Comparison of ENCODE assay signal across 25 cellular contexts in genomic region chr20:63747622-63748355, GRCh38. TPM values are rescaled to one million over a fixed set of nuclear protein-coding genes. Genes with fewer than 3 reads are reported as not detected.
A peak's percentile ranks its signal among the peaks of the same experiment; 100 is the strongest.
DNase-seq lines count a peak whose midpoint lies in the region; TF ChIP-seq lines count a peak whose summit lies in the region.
"Had no signal": no experiment of that assay in that cellular context is flagged by ENCODE, and none has a peak within 500 bp of the region (broad histone marks: within the 10 kb centered on the region; RNA-seq: fewer than 3 reads in every experiment).

No MANE protein-coding gene starts in this region.

- no peaks in the 10 kb centered on the region for H3K9me3 Mint-ChIP-seq in neural progenitor cell
- H3K9me3 Mint-ChIP-seq: activated naive CD8-positive, alpha-beta T cell treated with anti-CD3 and anti-CD28 coated beads, Interleukin-2, amount 50 U/mL, for 24 hours; activated T-helper 1 cell treated with anti-CD3 and anti-CD28 coated beads, Interleukin-12 subunit alpha, Interleukin-12 subunit beta, Interleukin-2, Interleukin-4 antibody, amounts not matched to agents 30 ng/mL and 10 ng/mL and 1 ng/mL, durations not matched to agents 14 hours and 24 hours and 36 hours had no signal

- H3K36me3 ChIP-seq in hepatocyte (replicated peaks; ENCODE audit: insufficient read depth, low read depth) (no peaks in the 10 kb centered on the region), neural progenitor cell (no peaks in the 10 kb centered on the region)
- H3K36me3 ChIP-seq: brain microvascular endothelial cell had no signal

- H3K4me1 ChIP-seq in hepatocyte (ENCODE audit: insufficient read depth), result no peaks in the 10 kb centered on the region
- no peaks in the 10 kb centered on the region for H3K4me1 ChIP-seq in neural progenitor cell
- H3K4me1 ChIP-seq: parathyroid adenoma, SJSA1 had no signal

- H3K9ac ChIP-seq in neural progenitor cell, result no peak overlapping the region
- H3K9ac ChIP-seq: parathyroid adenoma had no signal

- DNase-seq in NCI-H2107 treated with DMSO at 0.1 percent for 48 hours (lab: John Stamatoyannopoulos, UW; ENCODE audit: unreplicated experiment) (peak; percentile 23), NCI-H2107 (lab: John Stamatoyannopoulos, UW) (no peak), D341Med (ENCODE audit: low spot score) (peak; percentile 43), RWPE1 (ENCODE audit: low spot score) (no peak), hepatocyte (ENCODE audit: low spot score) (peak; percentile 4), SKM-1 treated with dmso at 0.1 percent for 144 hours (lab: John Stamatoyannopoulos, UW; ENCODE audit: unreplicated experiment) (no peak), neural progenitor cell (ENCODE audit: low spot score) (no peak)
- DNase-seq in activated naive CD4-positive, alpha-beta T cell treated with anti-CD3 and anti-CD28 coated beads, Interleukin-2, amount 50 U/mL, for 16 hours, result no peak
- DNase-seq: activated naive CD8-positive, alpha-beta T cell treated with anti-CD3 and anti-CD28 coated beads, Interleukin-2, amount 50 U/mL, for 24 hours; brain microvascular endothelial cell; C1 segment of cervical spinal cord; cortex of kidney; hippocampal formation; islet precursor cell; KG1; MV-4-11; NCI-H2029; NCI-H524 treated with DMSO at 0.1 percent for 48 hours; stimulated activated CD4-positive, alpha-beta T cell treated with anti-CD3 and anti-CD28 coated beads, Interleukin-2, amount 100 ng/mL, for 24 hours; stomach; T1000; trophoblast cell had no signal

- H3K9me3 ChIP-seq in hepatocyte (ENCODE audit: low read depth) (no peaks in the 10 kb centered on the region), neural progenitor cell (ENCODE audit: low read depth) (no peaks in the 10 kb centered on the region)
- H3K9me3 ChIP-seq: SJSA1, stomach had no signal

- H3K4me1 Mint-ChIP-seq in neural progenitor cell, result peaks cover 8% of the 10 kb centered on the region

- H2AFZ ChIP-seq in hepatocyte (no peak overlapping the region), neural progenitor cell (replicated peaks) (no peak overlapping the region)
- H2AFZ ChIP-seq: parathyroid adenoma had no signal

- no peak overlapping the region for H3K4me3 ChIP-seq in hepatocyte
- H3K4me3 ChIP-seq in neural progenitor cell, result no peak overlapping the region
- H3K4me3 ChIP-seq: SJSA1, stomach had no signal

- H3K27ac ChIP-seq in RWPE1, result 0 out of 2 replicates have a peak overlapping the region, but pooled peaks have one; percentile 7
- H3K27ac ChIP-seq in hepatocyte, result no peak overlapping the region
- H3K27ac ChIP-seq in neural progenitor cell, result no peak overlapping the region
- H3K27ac ChIP-seq: brain microvascular endothelial cell, parathyroid adenoma, SJSA1, stomach had no signal

- H3K27me3 Mint-ChIP-seq in neural progenitor cell (ENCODE audit: insufficient read depth, low read depth), result peaks cover 9% of the 10 kb centered on the region
- H3K27me3 Mint-ChIP-seq: activated naive CD8-positive, alpha-beta T cell treated with anti-CD3 and anti-CD28 coated beads, Interleukin-2, amount 50 U/mL, for 24 hours had no signal

- CTCF ChIA-PET in RWPE1 (lab: Yijun Ruan, JAX), result interaction anchor here (0.5 to 1.2 kb wide), 3 partner anchors 28 to 48 kb away, joined by 3 to 4 read pairs (median 3); no protein-coding TSS in a partner anchor

- H3K9me2 ChIP-seq in hepatocyte (replicated peaks; ENCODE audit: insufficient read depth), result no peaks in the 10 kb centered on the region

- H3K27ac Mint-ChIP-seq in neural progenitor cell, result no peak overlapping the region
- H3K27ac Mint-ChIP-seq: activated naive CD8-positive, alpha-beta T cell treated with anti-CD3 and anti-CD28 coated beads, Interleukin-2, amount 50 U/mL, for 24 hours; activated T-helper 1 cell treated with anti-CD3 and anti-CD28 coated beads, Interleukin-12 subunit alpha, Interleukin-12 subunit beta, Interleukin-2, Interleukin-4 antibody, amounts not matched to agents 30 ng/mL and 10 ng/mL and 1 ng/mL, durations not matched to agents 14 hours and 24 hours and 36 hours had no signal

- no peak for TF ChIP-seq CTCF in RWPE1 (conservative IDR thresholded peaks at IDR 0.05; ENCODE audit: low read depth)
- TF ChIP-seq CTCF in hepatocyte (IDR thresholded peaks at IDR 0.05; ENCODE audit: poor library complexity), result no peak
- TF ChIP-seq CTCF in neural progenitor cell (IDR thresholded peaks at IDR 0.05), result no peak

- POLR2A ChIA-PET in RWPE1 (lab: Yijun Ruan, JAX; ENCODE audit: low non-redundant PET), result no interaction called here

- peaks cover 13% of the 10 kb centered on the region for H3F3A ChIP-seq in neural progenitor cell (ENCODE audit: low read depth)

- WGBS in hepatocyte (ENCODE audit: low lambda C conversion rate, missing lambda C conversion rate), result 85% methylated on average over 17 of the region's 20 CpGs

- H3K4me2 ChIP-seq in hepatocyte (no peak overlapping the region), neural progenitor cell (no peak overlapping the region)

- H3K36me3 Mint-ChIP-seq in neural progenitor cell, result peaks cover 4% of the 10 kb centered on the region

- no peaks in the 10 kb centered on the region for H3K27me3 ChIP-seq in hepatocyte
- H3K27me3 ChIP-seq in neural progenitor cell, result no peaks in the 10 kb centered on the region
- H3K27me3 ChIP-seq: brain microvascular endothelial cell, SJSA1, stomach had no signal

- H4K20me1 ChIP-seq in hepatocyte (ENCODE audit: insufficient read depth, poor library complexity, severe bottlenecking) (no peaks in the 10 kb centered on the region), neural progenitor cell (ENCODE audit: low read depth) (no peaks in the 10 kb centered on the region)

- no peak overlapping the region for H3K4me3 Mint-ChIP-seq in neural progenitor cell
- H3K4me3 Mint-ChIP-seq: activated naive CD8-positive, alpha-beta T cell treated with anti-CD3 and anti-CD28 coated beads, Interleukin-2, amount 50 U/mL, for 24 hours; activated T-helper 1 cell treated with anti-CD3 and anti-CD28 coated beads, Interleukin-12 subunit alpha, Interleukin-12 subunit beta, Interleukin-2, Interleukin-4 antibody, amounts not matched to agents 30 ng/mL and 10 ng/mL and 1 ng/mL, durations not matched to agents 14 hours and 24 hours and 36 hours had no signal

- H3K79me2 ChIP-seq in hepatocyte (no peaks in the 10 kb centered on the region), neural progenitor cell (ENCODE audit: low read depth) (no peaks in the 10 kb centered on the region)
- H3K79me2 ChIP-seq: parathyroid adenoma had no signal

RNA-seq across cellular contexts. Expression of gene SLC2A4RG, which starts 8.2 kb away (rescaled TPM):
- total RNA-seq in hepatocyte (43.9 and 59.4 TPM in 2 replicates), neural progenitor cell (ENCODE audit: low replicate concordance) (12.0 and 58.0 TPM in 2 replicates)
- 50.4 and 53.6 TPM in 2 replicates for polyA plus RNA-seq in hepatocyte

RNA-seq across cellular contexts. Expression of gene LIME1, which starts 11.3 kb away (rescaled TPM):
- total RNA-seq in hepatocyte, result 6.6 and 11.7 TPM in 2 replicates
- polyA plus RNA-seq in hepatocyte, result 20.2 and 20.7 TPM in 2 replicates
- total RNA-seq in neural progenitor cell (ENCODE audit: low replicate concordance), result 0.47 and 10.9 TPM in 2 replicates

RNA-seq across cellular contexts. Expression of gene ZGPAT, which starts 40.0 kb away (rescaled TPM):
- total RNA-seq in hepatocyte (18.6 and 21.5 TPM in 2 replicates), neural progenitor cell (ENCODE audit: low replicate concordance) (8.2 and 26.8 TPM in 2 replicates)
- polyA plus RNA-seq in hepatocyte, result 41.7 and 48.7 TPM in 2 replicates

RNA-seq across cellular contexts. Expression of gene ARFRP1, which starts 40.0 kb away (rescaled TPM):
- total RNA-seq in hepatocyte (24.0 and 31.5 TPM in 2 replicates), neural progenitor cell (ENCODE audit: low replicate concordance) (18.3 and 32.6 TPM in 2 replicates)
- polyA plus RNA-seq in hepatocyte, result 38.0 and 50.0 TPM in 2 replicates

RNA-seq across cellular contexts. Expression of gene TNFRSF6B, which starts 51.3 kb away (rescaled TPM):
- total RNA-seq in hepatocyte, result 0.97 and 3.3 TPM in 2 replicates
- polyA plus RNA-seq in hepatocyte, result 4.2 and 5.1 TPM in 2 replicates
- 0.25 TPM in 1 of 2 replicates, not detected in the other for total RNA-seq in neural progenitor cell (ENCODE audit: low replicate concordance)
- total RNA-seq: activated T-helper 1 cell treated with anti-CD3 and anti-CD28 coated beads, Interleukin-12 subunit alpha, Interleukin-12 subunit beta, Interleukin-2, Interleukin-4 antibody, amounts not matched to agents 30 ng/mL and 10 ng/mL and 1 ng/mL, durations not matched to agents 14 hours and 24 hours and 36 hours had no signal

Comparison
In these comparisons a context has a peak if more than half of its experiments do, and no peak if none do; other contexts are left out.
1. DNase-seq: peak in NCI-H2107 treated with DMSO at 0.1 percent for 48 hours (single experiment), D341Med (single experiment) and hepatocyte (single experiment); none in NCI-H2107 (single experiment), RWPE1 (single experiment), SKM-1 treated with dmso at 0.1 percent for 144 hours (single experiment), activated naive CD4-positive, alpha-beta T cell treated with anti-CD3 and anti-CD28 coated beads, Interleukin-2, amount 50 U/mL, for 16 hours (single experiment) and neural progenitor cell (single experiment).